In genomic region chr11:2963112-2963754, GRCh38 we compare ENCODE assay signal across 25 cellular contexts. TPM values are rescaled to one million over a fixed set of nuclear protein-coding genes. Genes with fewer than 3 reads are reported as not detected.
DNase-seq lines count a peak whose midpoint lies in the region; ATAC-seq and TF ChIP-seq lines count a peak whose summit lies in the region.
"Had no signal": no experiment of that assay in that cellular context is flagged by ENCODE, and none has a peak within 500 bp of the region (broad histone marks: within the 10 kb centered on the region; RNA-seq: fewer than 3 reads in every experiment).

No MANE protein-coding gene starts in this region.

- dilution Hi-C loops in mammary epithelial cell (cut with HindIII; ENCODE audit: low sequenced_read_pairs): no loop called here

- H3K4me1 ChIP-seq in mammary epithelial cell (ENCODE audit: insufficient read depth, low read length) (peaks cover 8% of the 10 kb centered on the region), breast epithelium (no peaks in the 10 kb centered on the region), hepatocyte (ENCODE audit: insufficient read depth) (no peaks in the 10 kb centered on the region)
- H3K4me1 ChIP-seq: colonic mucosa had no signal

- no peak for ATAC-seq in effector memory CD8-positive, alpha-beta T cell (replicated peaks)
- no peak for ATAC-seq in stimulated activated memory B cell treated with anti-CD40 and anti-IgM and Interleukin-4, amounts not matched to agents 10 μg/mL and 1 μg/mL and 100 μg/mL, for 72 hours
- ATAC-seq: mucosa of descending colon, sciatic nerve had no signal

- H3K27me3 ChIP-seq in mammary epithelial cell (ENCODE audit: insufficient read depth, low read length): no peaks in the 10 kb centered on the region
- no peaks in the 10 kb centered on the region for H3K27me3 ChIP-seq in breast epithelium
- H3K27me3 ChIP-seq in hepatocyte: no peaks in the 10 kb centered on the region
- H3K27me3 ChIP-seq: brain microvascular endothelial cell, colonic mucosa had no signal

- TF ChIP-seq POLR2A in breast epithelium (IDR thresholded peaks at IDR 0.05): no peak

- H3K27ac ChIP-seq in mammary epithelial cell (ENCODE audit: insufficient read depth, low read depth, low read length): no peak overlapping the region
- H3K27ac ChIP-seq in breast epithelium: no peak overlapping the region
- H3K27ac ChIP-seq in hepatocyte: no peak overlapping the region
- H3K27ac ChIP-seq: brain microvascular endothelial cell, colonic mucosa had no signal

- no peaks in the 10 kb centered on the region for H3K9me3 Mint-ChIP-seq in effector memory CD8-positive, alpha-beta T cell
- no peaks in the 10 kb centered on the region for H3K9me3 Mint-ChIP-seq in stimulated activated memory B cell treated with anti-CD40 and anti-IgM and Interleukin-4, amounts not matched to agents 10 μg/mL and 1 μg/mL and 100 μg/mL, for 72 hours
- H3K9me3 Mint-ChIP-seq: activated B cell treated with CpG ODN at 0.5 μM for 24 hours; activated T-helper 1 cell treated with anti-CD3 and anti-CD28 coated beads, Interleukin-12 subunit alpha, Interleukin-12 subunit beta, Interleukin-2, Interleukin-4 antibody, amounts not matched to agents 30 ng/mL and 10 ng/mL and 1 ng/mL, durations not matched to agents 14 hours and 24 hours and 36 hours; CD4-positive, alpha-beta memory T cell; nephron; type B pancreatic cell had no signal

- peak overlapping the region; percentile 73 to 92 for H3K27ac Mint-ChIP-seq in effector memory CD8-positive, alpha-beta T cell
- H3K27ac Mint-ChIP-seq in stimulated activated memory B cell treated with anti-CD40 and anti-IgM and Interleukin-4, amounts not matched to agents 10 μg/mL and 1 μg/mL and 100 μg/mL, for 72 hours: peak overlapping the region; percentile 32
- H3K27ac Mint-ChIP-seq: activated B cell treated with CpG ODN at 0.5 μM for 24 hours, nephron, type B pancreatic cell had no signal

- WGBS in mammary epithelial cell (ENCODE audit: low coverage, missing lambda C conversion rate): 48% methylated on average over 5 of the region's 7 CpGs
- 94% methylated on average over 7 of the region's 7 CpGs for WGBS in hepatocyte (ENCODE audit: low lambda C conversion rate, missing lambda C conversion rate)

- H3K9me3 ChIP-seq in mammary epithelial cell (replicated peaks; ENCODE audit: insufficient read depth, low read length) (no peaks in the 10 kb centered on the region), breast epithelium (no peaks in the 10 kb centered on the region), hepatocyte (ENCODE audit: low read depth) (no peaks in the 10 kb centered on the region)
- H3K9me3 ChIP-seq: colonic mucosa, mucosa of descending colon had no signal

- BruUV-seq in mammary epithelial cell (replicated peaks; lab: Mats Ljungman, UMichigan): no TSS peak

- H3K27me3 Mint-ChIP-seq in effector memory CD8-positive, alpha-beta T cell: no peaks in the 10 kb centered on the region
- H3K27me3 Mint-ChIP-seq in stimulated activated memory B cell treated with anti-CD40 and anti-IgM and Interleukin-4, amounts not matched to agents 10 μg/mL and 1 μg/mL and 100 μg/mL, for 72 hours: no peaks in the 10 kb centered on the region
- H3K27me3 Mint-ChIP-seq: activated B cell treated with CpG ODN at 0.5 μM for 24 hours; CD4-positive, alpha-beta memory T cell; type B pancreatic cell had no signal

- H2AFZ ChIP-seq in mammary epithelial cell (ENCODE audit: low read depth, low read length) (no peak overlapping the region), hepatocyte (no peak overlapping the region)

- H3K36me3 ChIP-seq in mammary epithelial cell (ENCODE audit: insufficient read depth, low read length) (peaks cover 49% of the 10 kb centered on the region), breast epithelium (peaks cover 9% of the 10 kb centered on the region), hepatocyte (replicated peaks; ENCODE audit: insufficient read depth, low read depth) (peaks cover 3% of the 10 kb centered on the region)

- no peak overlapping the region for H3K9ac ChIP-seq in mammary epithelial cell (ENCODE audit: insufficient read depth, low read length)

- H3K4me2 ChIP-seq in mammary epithelial cell (ENCODE audit: insufficient read depth, low read depth, low read length): no peak overlapping the region
- H3K4me2 ChIP-seq in hepatocyte: no peak overlapping the region

- intact Hi-C loops in mammary epithelial cell (cut with micrococcal nuclease) (no loop called here), breast epithelium (cut with DNase I; ENCODE audit: low total_unique reads) (no loop called here)

- CTCF ChIA-PET in mammary epithelial cell (lab: Charles Lee; ENCODE audit: low non-redundant PET): interaction anchor here (0.6 kb wide), 1 partner anchor 33 kb away, joined by 3 read pairs; no protein-coding TSS in a partner anchor

- TF ChIP-seq CTCF in mammary epithelial cell (conservative IDR thresholded peaks at IDR 0.05 in 1 of 2, IDR thresholded peaks at IDR 0.05 in 1 of 2; ENCODE audit: extremely low read depth in 1 of 2, insufficient read depth in 1 of 2, low read depth in 1 of 2, low read length in 2 of 2) (no peak), breast epithelium (IDR thresholded peaks at IDR 0.05) (no peak), hepatocyte (IDR thresholded peaks at IDR 0.05; ENCODE audit: poor library complexity) (no peak)

- DNase-seq in mammary epithelial cell (peak; percentile 29), breast epithelium (ENCODE audit: low spot score in 2 of 2) (no peak), NOMO-1 (lab: John Stamatoyannopoulos, UW; ENCODE audit: unreplicated experiment in 2 of 2) (peak; percentile 7 to 14), NCI-H446 (lab: John Stamatoyannopoulos, UW) (no peak), T-helper 2 cell (no peak), hepatocyte (ENCODE audit: low spot score) (no peak)
- DNase-seq in effector memory CD8-positive, alpha-beta T cell: no peak
- DNase-seq: activated B cell treated with CpG ODN at 0.5 μM for 24 hours; brain microvascular endothelial cell; CD4-positive, alpha-beta memory T cell; colonic mucosa; effector memory CD4-positive, alpha-beta T cell; mucosa of descending colon; NCI-H1417 treated with DMSO at 0.1 percent for 48 hours; NCI-H82; OCI-M1; posterior cingulate gyrus; SHP77 treated with DMSO at 0.1 percent for 48 hours; stimulated activated CD4-positive, alpha-beta T cell treated with anti-CD3 and anti-CD28 coated beads, Interleukin-4, amount 100 ng/mL, for 4 hours; T1000 had no signal

- H3K36me3 Mint-ChIP-seq in effector memory CD8-positive, alpha-beta T cell (ENCODE audit: insufficient read depth): peaks cover 96% of the 10 kb centered on the region
- peaks cover 83% of the 10 kb centered on the region for H3K36me3 Mint-ChIP-seq in stimulated activated memory B cell treated with anti-CD40 and anti-IgM and Interleukin-4, amounts not matched to agents 10 μg/mL and 1 μg/mL and 100 μg/mL, for 72 hours

- H3K4me3 ChIP-seq in mammary epithelial cell (replicated peaks in 1 of 3; ENCODE audit: insufficient read depth in 1 of 3, low read depth in 2 of 3, low read length in 3 of 3): no peak overlapping the region
- H3K4me3 ChIP-seq in breast epithelium: no peak overlapping the region
- H3K4me3 ChIP-seq in hepatocyte: no peak overlapping the region
- H3K4me3 ChIP-seq: colonic mucosa, mucosa of descending colon had no signal

- H3K4me1 Mint-ChIP-seq in effector memory CD8-positive, alpha-beta T cell (ENCODE audit: low read depth in 2 of 2): peaks cover 16 to 30% of the 10 kb centered on the region in 2 donors
- H3K4me1 Mint-ChIP-seq in stimulated activated memory B cell treated with anti-CD40 and anti-IgM and Interleukin-4, amounts not matched to agents 10 μg/mL and 1 μg/mL and 100 μg/mL, for 72 hours: peaks cover 24% of the 10 kb centered on the region
- H3K4me1 Mint-ChIP-seq: nephron had no signal

- peaks cover 88% of the 10 kb centered on the region for H3K79me2 ChIP-seq in mammary epithelial cell (ENCODE audit: insufficient read depth, low read length)
- H3K79me2 ChIP-seq in hepatocyte: peaks cover 49% of the 10 kb centered on the region

- H4K20me1 ChIP-seq in mammary epithelial cell (ENCODE audit: insufficient read depth, low read length) (no peaks in the 10 kb centered on the region), hepatocyte (ENCODE audit: insufficient read depth, poor library complexity, severe bottlenecking) (peaks cover 29% of the 10 kb centered on the region)

- H3K9me2 ChIP-seq in hepatocyte (replicated peaks; ENCODE audit: insufficient read depth): no peaks in the 10 kb centered on the region

- no peak overlapping the region for H3K4me3 Mint-ChIP-seq in effector memory CD8-positive, alpha-beta T cell
- H3K4me3 Mint-ChIP-seq in stimulated activated memory B cell treated with anti-CD40 and anti-IgM and Interleukin-4, amounts not matched to agents 10 μg/mL and 1 μg/mL and 100 μg/mL, for 72 hours: no peak overlapping the region
- H3K4me3 Mint-ChIP-seq: activated B cell treated with CpG ODN at 0.5 μM for 24 hours; activated T-helper 1 cell treated with anti-CD3 and anti-CD28 coated beads, Interleukin-12 subunit alpha, Interleukin-12 subunit beta, Interleukin-2, Interleukin-4 antibody, amounts not matched to agents 30 ng/mL and 10 ng/mL and 1 ng/mL, durations not matched to agents 14 hours and 24 hours and 36 hours; CD4-positive, alpha-beta memory T cell; nephron; type B pancreatic cell had no signal

- in situ Hi-C loops in mammary epithelial cell (cut with MboI; ENCODE audit: low sequenced_read_pairs in 2 of 2): no loop called here

RNA-seq across cellular contexts. Expression of gene NAP1L4, which starts 28.9 kb away (rescaled TPM):
- total RNA-seq in mammary epithelial cell: 100 to 1,000 TPM in 1 of 2 donors, 10 to 100 TPM in 1; 89.2 to 153 TPM
- 106 TPM for polyA plus RNA-seq in mammary epithelial cell
- polyA minus RNA-seq in mammary epithelial cell: 90.9 TPM
- total RNA-seq in breast epithelium: 100 to 1,000 TPM in 1 of 3 donors, 10 to 100 TPM in 2; 87.1 to 167 (median 98.3) TPM
- total RNA-seq in hepatocyte: 75.7 and 79.0 TPM in 2 replicates
- 101 and 118 TPM in 2 replicates for polyA plus RNA-seq in hepatocyte

RNA-seq across cellular contexts. Expression of gene PHLDA2, which starts 34.0 kb away (rescaled TPM):
- total RNA-seq in mammary epithelial cell (100 to 1,000 TPM in 1 of 2 donors, 1 to 10 TPM in 1; 9.5 to 164 TPM), breast epithelium (1 to 10 TPM in 2 of 3 donors, not detected in 1; 2.0 to 2.3 TPM), hepatocyte (7.1 and 8.5 TPM in 2 replicates)
- polyA plus RNA-seq in mammary epithelial cell (81.0 TPM), hepatocyte (62.4 and 67.4 TPM in 2 replicates)
- 23.0 TPM for polyA minus RNA-seq in mammary epithelial cell

Comparison
In these comparisons a context has a peak if more than half of its experiments do, and no peak if none do; other contexts are left out.
1. DNase-seq: peak in mammary epithelial cell (single experiment) and NOMO-1 (2 of 2); none in breast epithelium (0 of 2), effector memory CD8-positive, alpha-beta T cell (0 of 3), NCI-H446 (0 of 2), T-helper 2 cell (0 of 5) and hepatocyte (single experiment).